1 cellular context compared by ENCODE assay signal in the genomic region with DNA sequence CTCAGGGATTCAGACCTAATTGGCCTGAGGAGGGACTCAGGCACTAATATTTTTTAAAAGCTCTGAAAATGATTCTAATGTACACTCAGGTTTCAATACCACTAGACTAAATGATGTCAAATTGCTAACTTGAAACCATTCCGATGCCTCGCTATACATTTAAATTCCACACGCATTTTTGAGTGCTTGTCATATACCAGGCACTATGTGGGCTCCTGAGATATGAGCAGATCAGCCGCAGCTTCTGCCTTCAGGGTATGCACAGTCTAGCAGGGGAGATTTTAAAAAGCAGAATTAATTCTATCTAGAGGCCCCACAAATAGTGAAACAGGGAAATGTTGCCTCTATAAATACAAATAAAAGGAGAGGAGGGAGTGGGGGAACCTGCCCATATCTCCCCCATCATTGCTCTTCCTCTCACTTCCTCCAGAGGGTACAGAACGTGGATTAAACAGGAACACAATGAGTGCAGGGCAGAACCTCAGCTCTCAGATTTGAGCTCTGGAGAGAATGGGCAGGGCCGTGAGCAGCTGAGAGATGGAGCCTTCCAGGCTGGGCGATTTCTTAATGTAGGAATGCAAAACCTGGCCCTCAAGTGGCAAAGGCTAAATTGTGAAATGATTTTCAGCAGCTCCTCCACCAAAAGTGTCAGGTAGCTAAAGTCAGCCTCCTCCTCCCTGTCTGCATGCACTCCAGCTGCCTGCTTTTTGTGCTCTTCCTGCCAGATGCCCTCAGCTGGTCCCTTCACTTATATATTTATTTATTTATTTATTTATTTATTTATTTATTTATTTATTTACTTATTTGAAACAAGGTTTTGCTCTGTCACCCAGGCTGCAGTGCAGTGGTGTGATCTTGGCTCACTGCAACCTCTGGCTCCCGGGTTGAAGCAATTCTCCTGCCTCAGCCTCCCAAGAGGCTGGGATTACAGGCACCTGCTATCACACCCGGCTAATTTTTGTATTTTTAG.
TF ChIP-seq lines count a peak whose summit lies in the region.

No MANE protein-coding gene starts in this region.

TF ChIP-seq in IMR-90, 13 proteins besides CTCF, POLR2A, EP300 and RAD21:
- TF ChIP-seq FOS (IDR thresholded peaks at IDR 0.05; ENCODE audit: low read depth, low read length), result no peak
- TF ChIP-seq, protein P1, sequence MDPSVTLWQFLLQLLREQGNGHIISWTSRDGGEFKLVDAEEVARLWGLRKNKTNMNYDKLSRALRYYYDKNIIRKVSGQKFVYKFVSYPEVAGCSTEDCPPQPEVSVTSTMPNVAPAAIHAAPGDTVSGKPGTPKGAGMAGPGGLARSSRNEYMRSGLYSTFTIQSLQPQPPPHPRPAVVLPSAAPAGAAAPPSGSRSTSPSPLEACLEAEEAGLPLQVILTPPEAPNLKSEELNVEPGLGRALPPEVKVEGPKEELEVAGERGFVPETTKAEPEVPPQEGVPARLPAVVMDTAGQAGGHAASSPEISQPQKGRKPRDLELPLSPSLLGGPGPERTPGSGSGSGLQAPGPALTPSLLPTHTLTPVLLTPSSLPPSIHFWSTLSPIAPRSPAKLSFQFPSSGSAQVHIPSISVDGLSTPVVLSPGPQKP (IDR thresholded peaks at IDR 0.05; ENCODE audit: borderline replicate concordance, low read depth, low read length), result no peak
- TF ChIP-seq MXI1 (IDR thresholded peaks at IDR 0.05; ENCODE audit: borderline replicate concordance, low read depth, low read length), result no peak
- TF ChIP-seq, protein P2, sequence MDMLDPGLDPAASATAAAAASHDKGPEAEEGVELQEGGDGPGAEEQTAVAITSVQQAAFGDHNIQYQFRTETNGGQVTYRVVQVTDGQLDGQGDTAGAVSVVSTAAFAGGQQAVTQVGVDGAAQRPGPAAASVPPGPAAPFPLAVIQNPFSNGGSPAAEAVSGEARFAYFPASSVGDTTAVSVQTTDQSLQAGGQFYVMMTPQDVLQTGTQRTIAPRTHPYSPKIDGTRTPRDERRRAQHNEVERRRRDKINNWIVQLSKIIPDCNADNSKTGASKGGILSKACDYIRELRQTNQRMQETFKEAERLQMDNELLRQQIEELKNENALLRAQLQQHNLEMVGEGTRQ (IDR thresholded peaks at IDR 0.05; ENCODE audit: low read depth, low read length), result no peak
